15 cellular contexts compared by ENCODE assay signal in genomic region chr13:27388236-27388635, GRCh38. TPM values are rescaled to one million over a fixed set of nuclear protein-coding genes. Genes with fewer than 3 reads are reported as not detected.
A peak's percentile ranks its signal among the peaks of the same experiment; 100 is the strongest.
DNase-seq lines count a peak whose midpoint lies in the region; ATAC-seq and TF ChIP-seq lines count a peak whose summit lies in the region.
"Had no signal": no experiment of that assay in that cellular context is flagged by ENCODE, and none has a peak within 500 bp of the region (broad histone marks: within the 10 kb centered on the region; RNA-seq: fewer than 3 reads in every experiment).

No MANE protein-coding gene starts in this region.

- H3K4me3 ChIP-seq in OCI-LY3 (ENCODE audit: low read length), result no peak overlapping the region
- H3K4me3 ChIP-seq in hepatocyte, result no peak overlapping the region
- H3K4me3 ChIP-seq: BLaER1 treated with 17β-estradiol and CSF1 and Interleukin-3, amounts not matched to agents 10 nM and 100 nM; HAP-1 had no signal

- peaks cover 8% of the 10 kb centered on the region for H3K27me3 Mint-ChIP-seq in nephron progenitor cell (ENCODE audit: low read depth, poor library complexity)
- peaks cover 5 to 7% of the 10 kb centered on the region in 2 donors for H3K27me3 Mint-ChIP-seq in stimulated activated naive B cell treated with anti-CD40 and anti-IgM and Interleukin-4, amounts not matched to agents 10 μg/mL and 1 μg/mL and 100 μg/mL, for 72 hours

- H2AFZ ChIP-seq in OCI-LY3 (ENCODE audit: low read depth, low read length) (0 out of 2 replicates have a peak overlapping the region, but pooled peaks have one; percentile 22), hepatocyte (no peak overlapping the region)

- no peaks in the 10 kb centered on the region for H3K9me3 Mint-ChIP-seq in nephron progenitor cell
- no peaks in the 10 kb centered on the region for H3K9me3 Mint-ChIP-seq in stimulated activated naive B cell treated with anti-CD40 and anti-IgM and Interleukin-4, amounts not matched to agents 10 μg/mL and 1 μg/mL and 100 μg/mL, for 72 hours
- H3K9me3 Mint-ChIP-seq: CD8-positive, alpha-beta T cell had no signal

- no peak overlapping the region for H3K9ac ChIP-seq in OCI-LY3 (ENCODE audit: low read length)
- H3K9ac ChIP-seq: BLaER1 treated with 17β-estradiol and CSF1 and Interleukin-3, amounts not matched to agents 10 nM and 100 nM had no signal

- H4K20me1 ChIP-seq in OCI-LY3 (ENCODE audit: insufficient read depth, low read length), result no peaks in the 10 kb centered on the region
- no peaks in the 10 kb centered on the region for H4K20me1 ChIP-seq in hepatocyte (ENCODE audit: insufficient read depth, poor library complexity, severe bottlenecking)
- H4K20me1 ChIP-seq: BLaER1 treated with 17β-estradiol and CSF1 and Interleukin-3, amounts not matched to agents 10 nM and 100 nM had no signal

- H3K4me2 ChIP-seq in OCI-LY3 (ENCODE audit: low read length), result no peak overlapping the region
- H3K4me2 ChIP-seq in hepatocyte, result no peak overlapping the region
- H3K4me2 ChIP-seq: BLaER1 treated with 17β-estradiol and CSF1 and Interleukin-3, amounts not matched to agents 10 nM and 100 nM had no signal

- H3K4me1 ChIP-seq in OCI-LY3 (ENCODE audit: low read length), result no peaks in the 10 kb centered on the region
- H3K4me1 ChIP-seq in hepatocyte (ENCODE audit: insufficient read depth), result no peaks in the 10 kb centered on the region
- H3K4me1 ChIP-seq: BLaER1 treated with 17β-estradiol and CSF1 and Interleukin-3, amounts not matched to agents 10 nM and 100 nM; HAP-1 had no signal

- H3K36me3 Mint-ChIP-seq in nephron progenitor cell (ENCODE audit: low read depth), result no peaks in the 10 kb centered on the region
- no peaks in the 10 kb centered on the region for H3K36me3 Mint-ChIP-seq in stimulated activated naive B cell treated with anti-CD40 and anti-IgM and Interleukin-4, amounts not matched to agents 10 μg/mL and 1 μg/mL and 100 μg/mL, for 72 hours
- H3K36me3 Mint-ChIP-seq: CD8-positive, alpha-beta T cell had no signal

- peak; percentile 85 for DNase-seq in ELF-1 (ENCODE audit: low read depth, low spot score)
- no peak for DNase-seq in nephron progenitor cell
- DNase-seq in stimulated activated naive B cell treated with anti-CD40 and anti-IgM and Interleukin-4, amounts not matched to agents 10 μg/mL and 1 μg/mL and 100 μg/mL, for 72 hours, result no peak
- no peak for DNase-seq in hepatocyte (ENCODE audit: low spot score)
- no peak for DNase-seq in stimulated activated CD4-positive, alpha-beta T cell treated with anti-CD3 and anti-CD28 coated beads, Interleukin-15, amount 100 ng/mL, for 24 hours
- DNase-seq in NOMO-1 treated with dmso at 0.1 percent for 144 hours (lab: John Stamatoyannopoulos, UW; ENCODE audit: unreplicated experiment), result no peak
- DNase-seq: CD8-positive, alpha-beta T cell; DMS 273 treated with DMSO at 0.1 percent for 48 hours; DMS79; GF-D8 had no signal

- H3K9me2 ChIP-seq in hepatocyte (replicated peaks; ENCODE audit: insufficient read depth), result no peaks in the 10 kb centered on the region

- no peaks in the 10 kb centered on the region for H3K79me2 ChIP-seq in OCI-LY3 (ENCODE audit: low read length)
- no peaks in the 10 kb centered on the region for H3K79me2 ChIP-seq in hepatocyte

- peaks cover 55% of the 10 kb centered on the region for H3K4me1 Mint-ChIP-seq in nephron progenitor cell
- no peaks in the 10 kb centered on the region for H3K4me1 Mint-ChIP-seq in stimulated activated naive B cell treated with anti-CD40 and anti-IgM and Interleukin-4, amounts not matched to agents 10 μg/mL and 1 μg/mL and 100 μg/mL, for 72 hours
- H3K4me1 Mint-ChIP-seq: B cell had no signal

- H3K27me3 ChIP-seq in OCI-LY3 (ENCODE audit: low read depth, low read length) (no peaks in the 10 kb centered on the region), hepatocyte (no peaks in the 10 kb centered on the region)
- H3K27me3 ChIP-seq: BLaER1 treated with 17β-estradiol and CSF1 and Interleukin-3, amounts not matched to agents 10 nM and 100 nM had no signal

- H3K27ac ChIP-seq in OCI-LY3 (ENCODE audit: low read length) (no peak overlapping the region), hepatocyte (no peak overlapping the region)
- H3K27ac ChIP-seq: BLaER1 treated with 17β-estradiol and CSF1 and Interleukin-3, amounts not matched to agents 10 nM and 100 nM; HL-60 had no signal

- H3K4me3 Mint-ChIP-seq in nephron progenitor cell, result no peak overlapping the region
- no peak overlapping the region for H3K4me3 Mint-ChIP-seq in stimulated activated naive B cell treated with anti-CD40 and anti-IgM and Interleukin-4, amounts not matched to agents 10 μg/mL and 1 μg/mL and 100 μg/mL, for 72 hours
- H3K4me3 Mint-ChIP-seq: B cell; CD8-positive, alpha-beta T cell had no signal

- H3K9me3 ChIP-seq in OCI-LY3 (ENCODE audit: insufficient read depth, low read length), result no peaks in the 10 kb centered on the region
- H3K9me3 ChIP-seq in hepatocyte (ENCODE audit: low read depth), result no peaks in the 10 kb centered on the region
- H3K9me3 ChIP-seq: BLaER1 treated with 17β-estradiol and CSF1 and Interleukin-3, amounts not matched to agents 10 nM and 100 nM; HAP-1 had no signal

- H3K27ac Mint-ChIP-seq in nephron progenitor cell, result peak overlapping the region; percentile 36
- H3K27ac Mint-ChIP-seq in stimulated activated naive B cell treated with anti-CD40 and anti-IgM and Interleukin-4, amounts not matched to agents 10 μg/mL and 1 μg/mL and 100 μg/mL, for 72 hours, result peak overlapping the region; percentile 22
- H3K27ac Mint-ChIP-seq: B cell; CD8-positive, alpha-beta T cell had no signal

- ATAC-seq in stimulated activated naive B cell treated with anti-CD40 and anti-IgM and Interleukin-4, amounts not matched to agents 10 μg/mL and 1 μg/mL and 100 μg/mL, for 72 hours (replicated peaks), result no peak
- ATAC-seq: CD8-positive, alpha-beta T cell had no signal

- no peaks in the 10 kb centered on the region for H3K36me3 ChIP-seq in OCI-LY3 (replicated peaks; ENCODE audit: low read depth, low read length)
- H3K36me3 ChIP-seq in hepatocyte (replicated peaks; ENCODE audit: insufficient read depth, low read depth), result no peaks in the 10 kb centered on the region
- H3K36me3 ChIP-seq: BLaER1 treated with 17β-estradiol and CSF1 and Interleukin-3, amounts not matched to agents 10 nM and 100 nM; HAP-1 had no signal

- TF ChIP-seq CTCF in OCI-LY3 (IDR thresholded peaks at IDR 0.05; ENCODE audit: low read depth, low read length) (no peak), nephron progenitor cell (IDR thresholded peaks at IDR 0.05) (no peak), hepatocyte (IDR thresholded peaks at IDR 0.05; ENCODE audit: poor library complexity) (no peak)

- WGBS in hepatocyte (ENCODE audit: low lambda C conversion rate, missing lambda C conversion rate), result 47% methylated on average over 2 of the region's 2 CpGs

RNA-seq across cellular contexts. Expression of gene GTF3A, which starts 36.2 kb away (rescaled TPM):
- 63.2 and 77.1 TPM in 2 replicates for total RNA-seq in hepatocyte
- polyA plus RNA-seq in hepatocyte, result 104 and 121 TPM in 2 replicates
